In genomic region chr13:28136916-28137315, GRCh38 we compare ENCODE assay signal across 8 cellular contexts. TPM values are rescaled to one million over a fixed set of nuclear protein-coding genes. Genes with fewer than 3 reads are reported as not detected.
DNase-seq lines count a peak whose midpoint lies in the region; ATAC-seq and TF ChIP-seq lines count a peak whose summit lies in the region.

No MANE protein-coding gene starts in this region.

- peaks cover 0 to 36% (median 8%) of the 10 kb centered on the region in 4 donors for H3K4me1 ChIP-seq in tibial nerve

- peak overlapping the region; percentile 95 for H3K4me3 Mint-ChIP-seq in activated naive CD4-positive, alpha-beta T cell treated with anti-CD3 and anti-CD28 coated beads, Interleukin-2, amount 10 ng/mL, durations not matched to agents 7 days and 5 days
- H3K4me3 Mint-ChIP-seq in activated B cell treated with CpG ODN at 0.5 μM for 24 hours (peak overlapping the region; percentile 95), immature natural killer cell (peak overlapping the region; percentile 92 to 99 (median 94))

- no peaks in the 10 kb centered on the region for H3K9me3 Mint-ChIP-seq in activated naive CD4-positive, alpha-beta T cell treated with anti-CD3 and anti-CD28 coated beads, Interleukin-2, amount 10 ng/mL, durations not matched to agents 7 days and 5 days
- H3K9me3 Mint-ChIP-seq in activated B cell treated with CpG ODN at 0.5 μM for 24 hours (no peaks in the 10 kb centered on the region), immature natural killer cell (no peaks in the 10 kb centered on the region)

- H3K36me3 ChIP-seq in tibial nerve: no peaks in the 10 kb centered on the region

- peaks cover 12% of the 10 kb centered on the region for H3K36me3 Mint-ChIP-seq in activated naive CD4-positive, alpha-beta T cell treated with anti-CD3 and anti-CD28 coated beads, Interleukin-2, amount 10 ng/mL, durations not matched to agents 7 days and 5 days
- H3K36me3 Mint-ChIP-seq in activated B cell treated with CpG ODN at 0.5 μM for 24 hours (ENCODE audit: low read depth) (peaks cover 6% of the 10 kb centered on the region), immature natural killer cell (no peaks in the 10 kb centered on the region)

- peak; percentile 31 for DNase-seq in activated naive CD4-positive, alpha-beta T cell treated with anti-CD3 and anti-CD28 coated beads, Interleukin-2, amount 10 ng/mL, durations not matched to agents 7 days and 5 days
- no peak for DNase-seq in activated naive CD4-positive, alpha-beta T cell treated with Interleukin-2 at 50 U/mL for 16 hours
- DNase-seq in activated B cell treated with CpG ODN at 0.5 μM for 24 hours: no peak
- DNase-seq in immature natural killer cell: peak in 1 of 3 donors; percentile 6
- no peak for DNase-seq in tibial nerve (ENCODE audit: low spot score in 2 of 2)
- no peak for DNase-seq in head of caudate nucleus

- no peak for TF ChIP-seq EP300 in tibial nerve (IDR thresholded peaks at IDR 0.05)

- POLR2A ChIA-PET in activated B cell treated with CpG ODN at 0.5 μM for 24 hours (lab: Charles Lee): interaction anchor here (3.5 kb wide), 1 partner anchor 522 kb away, joined by 18 read pairs; the partner anchor contains the start of gene POMP

- TF ChIP-seq CTCF in activated B cell treated with CpG ODN at 0.5 μM for 24 hours (IDR thresholded peaks at IDR 0.05) (no peak), tibial nerve (IDR thresholded peaks at IDR 0.05) (no peak)

- H3K27me3 Mint-ChIP-seq in activated naive CD4-positive, alpha-beta T cell treated with anti-CD3 and anti-CD28 coated beads, Interleukin-2, amount 10 ng/mL, durations not matched to agents 7 days and 5 days: no peaks in the 10 kb centered on the region
- H3K27me3 Mint-ChIP-seq in activated B cell treated with CpG ODN at 0.5 μM for 24 hours: no peaks in the 10 kb centered on the region
- H3K27me3 Mint-ChIP-seq in immature natural killer cell (ENCODE audit: low read depth in 3 of 3): peaks cover 14 to 21% (median 19%) of the 10 kb centered on the region in 3 donors

- H3K27me3 ChIP-seq in tibial nerve: no peaks in the 10 kb centered on the region

- CTCF ChIA-PET in activated naive CD4-positive, alpha-beta T cell treated with anti-CD3 and anti-CD28 coated beads, Interleukin-2, amount 10 ng/mL, durations not matched to agents 7 days and 5 days (lab: Charles Lee): no interaction called here
- CTCF ChIA-PET in activated B cell treated with CpG ODN at 0.5 μM for 24 hours (lab: Charles Lee): interaction anchor here (1.4 kb wide), 1 partner anchor 153 kb away, joined by 3 read pairs; no protein-coding TSS in a partner anchor

- intact Hi-C loops in activated B cell treated with CpG ODN at 0.5 μM for 24 hours (cut with micrococcal nuclease) (loop anchor here (5.0 to 10.0 kb wide), 5 partner anchors 125 to 1952 kb away; partner anchors contain the start of genes SLC7A1 and USP12), head of caudate nucleus (cut with DNase I) (no loop called here)

- H3K27ac ChIP-seq in tibial nerve: peak overlapping the region in 3 of 4 donors; percentile 98 to 99 (median 99)

- H3K4me3 ChIP-seq in tibial nerve: peak overlapping the region in 3 of 4 donors; percentile 93 to 99 (median 99)

- H3K4me1 Mint-ChIP-seq in activated naive CD4-positive, alpha-beta T cell treated with anti-CD3 and anti-CD28 coated beads, Interleukin-2, amount 10 ng/mL, durations not matched to agents 7 days and 5 days: peaks cover 38% of the 10 kb centered on the region
- H3K4me1 Mint-ChIP-seq in activated B cell treated with CpG ODN at 0.5 μM for 24 hours (peaks cover 41% of the 10 kb centered on the region), immature natural killer cell (peaks cover 44 to 48% of the 10 kb centered on the region in 2 donors)

- H3K9me3 ChIP-seq in tibial nerve: no peaks in the 10 kb centered on the region

- H3K27ac Mint-ChIP-seq in activated naive CD4-positive, alpha-beta T cell treated with anti-CD3 and anti-CD28 coated beads, Interleukin-2, amount 10 ng/mL, durations not matched to agents 7 days and 5 days: peak overlapping the region; percentile 98
- H3K27ac Mint-ChIP-seq in activated B cell treated with CpG ODN at 0.5 μM for 24 hours (peak overlapping the region; percentile 98), immature natural killer cell (peak overlapping the region; percentile 85 to 99 (median 97))

- ATAC-seq in activated B cell treated with CpG ODN at 0.5 μM for 24 hours (ENCODE audit: low read depth): no peak
- no peak for ATAC-seq in HG02642 (IDR thresholded peaks at IDR 0.05; ENCODE audit: poor library complexity, unreplicated experiment)
- ATAC-seq in GM21723 (IDR thresholded peaks at IDR 0.05; ENCODE audit: unreplicated experiment): no peak

- 51 to 53% methylated on average over 7 of the region's 7 CpGs for WGBS in tibial nerve, 2 donors

- TF ChIP-seq POLR2A in tibial nerve (IDR thresholded peaks at IDR 0.05): no peak

RNA-seq across cellular contexts. Expression of gene PAN3, which starts 1.4 kb away (rescaled TPM):
- total RNA-seq in activated B cell treated with CpG ODN at 0.5 μM for 24 hours: 60.7 and 68.2 TPM in 2 replicates
- 1 to 10 TPM; 3.4 to 6.0 (median 4.2) TPM for polyA plus RNA-seq in immature natural killer cell
- 10 to 100 TPM; 40.5 to 54.4 (median 49.0) TPM for total RNA-seq in tibial nerve

RNA-seq across cellular contexts. Expression of gene FLT3, which starts 36.5 kb away (rescaled TPM):
- total RNA-seq in activated B cell treated with CpG ODN at 0.5 μM for 24 hours: 0.07 and 0.12 TPM in 2 replicates
- polyA plus RNA-seq in immature natural killer cell: 1 to 10 TPM in 2 of 3 donors, under 1 TPM in 1; 0.80 to 1.6 (median 1.2) TPM
- under 1 TPM in 3 of 4 donors, not detected in 1; 0.20 to 0.42 (median 0.22) TPM for total RNA-seq in tibial nerve
